Comparison of ENCODE assay signal across 16 cellular contexts in the genomic region with DNA sequence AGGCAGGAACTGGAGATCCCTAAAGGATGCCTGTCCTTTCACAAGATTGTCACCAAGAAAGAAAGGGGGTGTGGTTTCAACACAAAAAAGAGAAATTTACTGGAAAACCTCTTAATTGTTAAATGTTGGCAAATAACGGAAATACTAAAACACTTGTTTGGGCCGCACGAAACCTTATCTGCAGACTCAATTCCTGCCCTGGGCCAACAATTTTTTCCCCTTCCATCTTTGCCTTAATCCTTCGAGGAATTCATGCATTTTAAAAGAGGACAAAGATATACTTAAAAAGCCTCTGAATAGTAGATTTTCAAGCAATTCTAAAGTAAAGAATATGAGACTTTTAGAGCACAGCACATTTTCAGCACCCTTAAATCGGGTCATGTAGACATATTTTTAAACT.
DNase-seq lines count a peak whose midpoint lies in the region; ATAC-seq and TF ChIP-seq lines count a peak whose summit lies in the region.
"Had no signal": no experiment of that assay in that cellular context is flagged by ENCODE, and none has a peak within 500 bp of the region (broad histone marks: within the 10 kb centered on the region; RNA-seq: fewer than 3 reads in every experiment).

No MANE protein-coding gene starts in this region.

- H3K27ac Mint-ChIP-seq in Caco-2 (ENCODE audit: unreplicated experiment) (no peak overlapping the region), neural progenitor cell (no peak overlapping the region)
- no peak overlapping the region for H3K27ac Mint-ChIP-seq in activated naive CD4-positive, alpha-beta T cell treated with anti-CD3 and anti-CD28 coated beads, Interleukin-2, amount 10 ng/mL, durations not matched to agents 7 days and 5 days
- H3K27ac Mint-ChIP-seq: CD4-positive, CD25-positive, alpha-beta regulatory T cell; HFFc6 had no signal

- no peaks in the 10 kb centered on the region for H3K9me3 ChIP-seq in Caco-2
- 0 out of 2 replicates have a peak, but pooled peaks cover 3% of the 10 kb centered on the region for H3K9me3 ChIP-seq in HAP-1
- no peaks in the 10 kb centered on the region for H3K9me3 ChIP-seq in neural progenitor cell (ENCODE audit: low read depth)
- H3K9me3 ChIP-seq: BE2C had no signal

- no peak overlapping the region for H3K27ac ChIP-seq in neural progenitor cell

- no peak overlapping the region for H3K4me3 Mint-ChIP-seq in Caco-2 (ENCODE audit: unreplicated experiment)
- H3K4me3 Mint-ChIP-seq in neural progenitor cell, result no peak overlapping the region
- no peak overlapping the region for H3K4me3 Mint-ChIP-seq in activated naive CD4-positive, alpha-beta T cell treated with anti-CD3 and anti-CD28 coated beads, Interleukin-2, amount 10 ng/mL, durations not matched to agents 7 days and 5 days
- H3K4me3 Mint-ChIP-seq: CD4-positive, CD25-positive, alpha-beta regulatory T cell; HFFc6 had no signal

- CTCF ChIA-PET in Caco-2 (lab: Charles Lee), result no interaction called here
- CTCF ChIA-PET in activated naive CD4-positive, alpha-beta T cell treated with anti-CD3 and anti-CD28 coated beads, Interleukin-2, amount 10 ng/mL, durations not matched to agents 7 days and 5 days (lab: Charles Lee), result no interaction called here

- no TSS peak for BruUV-seq in Caco-2 (replicated peaks; lab: Mats Ljungman, UMichigan)

- TF ChIP-seq CTCF in Caco-2 (IDR thresholded peaks at IDR 0.05; ENCODE audit: insufficient read depth in 1 of 2, low read depth in 1 of 2, low read length in 1 of 2, severe bottlenecking in 1 of 2, unreplicated experiment in 1 of 2) (no peak), neural progenitor cell (IDR thresholded peaks at IDR 0.05) (no peak)

- H4K20me1 ChIP-seq in neural progenitor cell (ENCODE audit: low read depth), result no peaks in the 10 kb centered on the region

- H3K4me3 ChIP-seq in Caco-2 (ENCODE audit: low read depth, low read length) (no peak overlapping the region), HAP-1 (no peak overlapping the region), neural progenitor cell (no peak overlapping the region)

- H3K79me2 ChIP-seq in neural progenitor cell (ENCODE audit: low read depth), result no peaks in the 10 kb centered on the region

- H3K27me3 ChIP-seq in Caco-2 (replicated peaks; ENCODE audit: control insufficient read depth, insufficient read depth, low read length) (no peaks in the 10 kb centered on the region), HAP-1 (ENCODE audit: low read depth) (no peaks in the 10 kb centered on the region), neural progenitor cell (no peaks in the 10 kb centered on the region)

- in situ Hi-C loops in HAP-1 (cut with MboI; ENCODE audit: low sequenced_read_pairs), result loop anchor here (25.0 kb wide), 2 partner anchors 399 to 849 kb away; partner anchors contain the start of genes CEP290, KITLG and TMTC3

- H3F3A ChIP-seq in neural progenitor cell (ENCODE audit: low read depth), result no peaks in the 10 kb centered on the region

- ATAC-seq in GM18858 (IDR thresholded peaks at IDR 0.05; ENCODE audit: unreplicated experiment), result no peak
- ATAC-seq: HepG2 had no signal

- H3K36me3 ChIP-seq in Caco-2 (ENCODE audit: control insufficient read depth, insufficient read depth, low read length), result no peaks in the 10 kb centered on the region
- no peaks in the 10 kb centered on the region for H3K36me3 ChIP-seq in HAP-1 (replicated peaks)
- H3K36me3 ChIP-seq in neural progenitor cell, result no peaks in the 10 kb centered on the region
- H3K36me3 ChIP-seq: BE2C had no signal

- H3K4me1 ChIP-seq in Caco-2 (peaks cover 44% of the 10 kb centered on the region), HAP-1 (peaks cover 25% of the 10 kb centered on the region), neural progenitor cell (peaks cover 10% of the 10 kb centered on the region)
- H3K4me1 ChIP-seq: BE2C had no signal

- POLR2A ChIA-PET in Caco-2 (lab: Charles Lee), result interaction anchor here (0.6 kb wide), 1 partner anchor 688 kb away, joined by 3 read pairs; no protein-coding TSS in a partner anchor

- H2AFZ ChIP-seq in neural progenitor cell (replicated peaks), result peak overlapping the region; percentile 26

- H3K4me1 Mint-ChIP-seq in Caco-2 (ENCODE audit: low read depth, unreplicated experiment) (peaks cover 17% of the 10 kb centered on the region), neural progenitor cell (peaks cover 3% of the 10 kb centered on the region)
- no peaks in the 10 kb centered on the region for H3K4me1 Mint-ChIP-seq in activated naive CD4-positive, alpha-beta T cell treated with anti-CD3 and anti-CD28 coated beads, Interleukin-2, amount 10 ng/mL, durations not matched to agents 7 days and 5 days
- H3K4me1 Mint-ChIP-seq: CD4-positive, CD25-positive, alpha-beta regulatory T cell had no signal

- intact Hi-C loops in Caco-2 (cut with micrococcal nuclease; ENCODE audit: unreplicated experiment), result loop anchor here (1.0 kb wide), 1 partner anchor 60 kb away; no protein-coding TSS in a partner anchor

- H3K9me3 Mint-ChIP-seq in Caco-2 (ENCODE audit: unreplicated experiment) (peaks cover 41% of the 10 kb centered on the region), neural progenitor cell (no peaks in the 10 kb centered on the region)
- H3K9me3 Mint-ChIP-seq in activated naive CD4-positive, alpha-beta T cell treated with anti-CD3 and anti-CD28 coated beads, Interleukin-2, amount 10 ng/mL, durations not matched to agents 7 days and 5 days, result no peaks in the 10 kb centered on the region
- H3K9me3 Mint-ChIP-seq: CD4-positive, CD25-positive, alpha-beta regulatory T cell; HFFc6 had no signal

- H3K36me3 Mint-ChIP-seq in Caco-2 (ENCODE audit: insufficient read depth, unreplicated experiment), result peaks cover 9% of the 10 kb centered on the region
- no peaks in the 10 kb centered on the region for H3K36me3 Mint-ChIP-seq in neural progenitor cell
- H3K36me3 Mint-ChIP-seq in activated naive CD4-positive, alpha-beta T cell treated with anti-CD3 and anti-CD28 coated beads, Interleukin-2, amount 10 ng/mL, durations not matched to agents 7 days and 5 days, result no peaks in the 10 kb centered on the region
- H3K36me3 Mint-ChIP-seq: CD4-positive, CD25-positive, alpha-beta regulatory T cell had no signal

- no peak overlapping the region for H3K9ac ChIP-seq in neural progenitor cell

- DNase-seq in Caco-2, result peak; percentile 29 to 40
- DNase-seq in HAP-1 (ENCODE audit: low spot score in 2 of 2), result peak; percentile 76 to 98
- DNase-seq in astrocyte of the hippocampus (ENCODE audit: low read depth, low spot score), result peak; percentile 29
- no peak for DNase-seq in neural progenitor cell (ENCODE audit: low spot score)
- no peak for DNase-seq in activated naive CD4-positive, alpha-beta T cell treated with anti-CD3 and anti-CD28 coated beads, Interleukin-2, amount 10 ng/mL, durations not matched to agents 7 days and 5 days
- no peak for DNase-seq in kidney glomerular epithelial cell (lab: John Stamatoyannopoulos, UW)
- DNase-seq: ACHN; BE2C; C1 segment of cervical spinal cord; CD4-positive, CD25-positive, alpha-beta regulatory T cell; DMS79 treated with DMSO at 0.1 percent for 48 hours; GF-D8; HFFc6; KG1 had no signal

- H3K4me2 ChIP-seq in neural progenitor cell, result peak overlapping the region; percentile 8

- H3K27me3 Mint-ChIP-seq in Caco-2 (ENCODE audit: insufficient read depth, unreplicated experiment) (no peaks in the 10 kb centered on the region), neural progenitor cell (ENCODE audit: insufficient read depth, low read depth) (no peaks in the 10 kb centered on the region)
- H3K27me3 Mint-ChIP-seq in activated naive CD4-positive, alpha-beta T cell treated with anti-CD3 and anti-CD28 coated beads, Interleukin-2, amount 10 ng/mL, durations not matched to agents 7 days and 5 days, result peaks cover 8% of the 10 kb centered on the region

Comparison
In these comparisons a context has a peak if more than half of its experiments do, and no peak if none do; other contexts are left out.
1. DNase-seq: peak in Caco-2 (2 of 2), HAP-1 (2 of 2) and astrocyte of the hippocampus (single experiment); none in neural progenitor cell (single experiment), activated naive CD4-positive, alpha-beta T cell treated with anti-CD3 and anti-CD28 coated beads, Interleukin-2, amount 10 ng/mL, durations not matched to agents 7 days and 5 days (single experiment) and kidney glomerular epithelial cell (single experiment).